Comparison of ENCODE assay signal across 15 cellular contexts in genomic region chr1:110961902-110962301, GRCh38. TPM values are rescaled to one million over a fixed set of nuclear protein-coding genes. Genes with fewer than 3 reads are reported as not detected.
DNase-seq lines count a peak whose midpoint lies in the region; ATAC-seq and TF ChIP-seq lines count a peak whose summit lies in the region.
"Had no signal": no experiment of that assay in that cellular context is flagged by ENCODE, and none has a peak within 500 bp of the region (broad histone marks: within the 10 kb centered on the region; RNA-seq: fewer than 3 reads in every experiment).

No MANE protein-coding gene starts in this region.

- H3K9me3 ChIP-seq in SJCRH30 (replicated peaks) (peaks cover 12% of the 10 kb centered on the region; the same call in 1 of the 2 replicates), iPS-18a (ENCODE audit: control insufficient read depth, low read depth, low read length) (peaks cover 8% of the 10 kb centered on the region), Peyer's patch (peaks cover 0 to 24% (median 13%) of the 10 kb centered on the region in 4 donors)

- ATAC-seq in stimulated activated naive CD8-positive, alpha-beta T cell treated with anti-CD3 and anti-CD28 coated beads, Interleukin-15, Interleukin-2, amounts not matched to agents 100 U/mL and 50 U/mL, for 24 hours: no peak
- no peak for ATAC-seq in GM21381 (IDR thresholded peaks at IDR 0.05; ENCODE audit: unreplicated experiment)
- ATAC-seq: HCT116 had no signal

- no peaks in the 10 kb centered on the region for H3K27me3 ChIP-seq in SJCRH30
- H3K27me3 ChIP-seq in iPS-18a (ENCODE audit: control insufficient read depth, insufficient read depth, low read length): no peaks in the 10 kb centered on the region
- no peaks in the 10 kb centered on the region for H3K27me3 ChIP-seq in Peyer's patch
- H3K27me3 ChIP-seq: right atrium auricular region had no signal

- no peaks in the 10 kb centered on the region for H3K4me1 ChIP-seq in SJCRH30
- no peaks in the 10 kb centered on the region for H3K4me1 ChIP-seq in iPS-18a (ENCODE audit: control insufficient read depth, low read depth, low read length)
- peaks cover 0 to 4% (median 0%) of the 10 kb centered on the region in 4 donors for H3K4me1 ChIP-seq in Peyer's patch

- H3K4me3 ChIP-seq in SJCRH30 (peak overlapping the region; percentile 75), iPS-18a (ENCODE audit: low read length) (peak overlapping the region; percentile 90), Peyer's patch (no peak overlapping the region)
- H3K4me3 ChIP-seq: right atrium auricular region had no signal

- TF ChIP-seq POLR2A in Peyer's patch (IDR thresholded peaks at IDR 0.05): no peak

- DNase-seq in stimulated activated naive CD8-positive, alpha-beta T cell treated with anti-CD3 and anti-CD28 coated beads, Interleukin-15, Interleukin-2, amounts not matched to agents 100 U/mL and 50 U/mL, for 24 hours: no peak
- DNase-seq in SJCRH30 (no peak), Peyer's patch (no peak), NCI-H446 treated with DMSO at 0.1 percent for 48 hours (lab: John Stamatoyannopoulos, UW) (no peak), posterior cingulate gyrus (no peak)
- DNase-seq: aorta, C1 segment of cervical spinal cord, foreskin melanocyte, NCI-H1105, NCI-H524 treated with DMSO at 0.1 percent for 48 hours had no signal

- H3K4me1 Mint-ChIP-seq in stimulated activated naive CD8-positive, alpha-beta T cell treated with anti-CD3 and anti-CD28 coated beads, Interleukin-15, Interleukin-2, amounts not matched to agents 100 ng/mL and 50 ng/mL, for 24 hours (ENCODE audit: low read depth): peaks cover 47% of the 10 kb centered on the region

- no peak overlapping the region for H3K27ac Mint-ChIP-seq in stimulated activated naive CD8-positive, alpha-beta T cell treated with anti-CD3 and anti-CD28 coated beads, Interleukin-15, Interleukin-2, amounts not matched to agents 100 ng/mL and 50 ng/mL, for 24 hours

- no peaks in the 10 kb centered on the region for H3K27me3 Mint-ChIP-seq in stimulated activated naive CD8-positive, alpha-beta T cell treated with anti-CD3 and anti-CD28 coated beads, Interleukin-15, Interleukin-2, amounts not matched to agents 100 ng/mL and 50 ng/mL, for 24 hours

- TF ChIP-seq CTCF in Peyer's patch (IDR thresholded peaks at IDR 0.05): no peak

- intact Hi-C loops in posterior cingulate gyrus (cut with DNase I): no loop called here

- H3K27ac ChIP-seq in SJCRH30: no peak overlapping the region
- H3K27ac ChIP-seq in iPS-18a (ENCODE audit: low read length): no peak overlapping the region
- no peak overlapping the region for H3K27ac ChIP-seq in Peyer's patch
- H3K27ac ChIP-seq: right atrium auricular region had no signal

- H3K36me3 ChIP-seq in SJCRH30: peaks cover 12% of the 10 kb centered on the region
- no peaks in the 10 kb centered on the region for H3K36me3 ChIP-seq in iPS-18a (ENCODE audit: control insufficient read depth, low read depth, low read length)
- no peaks in the 10 kb centered on the region for H3K36me3 ChIP-seq in Peyer's patch
- H3K36me3 ChIP-seq: right atrium auricular region had no signal

- peaks cover 29% of the 10 kb centered on the region for H3K9me3 Mint-ChIP-seq in stimulated activated naive CD8-positive, alpha-beta T cell treated with anti-CD3 and anti-CD28 coated beads, Interleukin-15, Interleukin-2, amounts not matched to agents 100 ng/mL and 50 ng/mL, for 24 hours

- no peak overlapping the region for H3K9ac ChIP-seq in iPS-18a (ENCODE audit: low read length)

- peak overlapping the region; percentile 17 for H3K4me3 Mint-ChIP-seq in stimulated activated naive CD8-positive, alpha-beta T cell treated with anti-CD3 and anti-CD28 coated beads, Interleukin-15, Interleukin-2, amounts not matched to agents 100 ng/mL and 50 ng/mL, for 24 hours

- H3K36me3 Mint-ChIP-seq in stimulated activated naive CD8-positive, alpha-beta T cell treated with anti-CD3 and anti-CD28 coated beads, Interleukin-15, Interleukin-2, amounts not matched to agents 100 ng/mL and 50 ng/mL, for 24 hours (ENCODE audit: low read depth): peaks cover 45% of the 10 kb centered on the region

RNA-seq across cellular contexts. Expression of gene LRIF1, which starts 1.8 kb away (rescaled TPM):
- 41.0 and 45.3 TPM in 2 replicates for total RNA-seq in SJCRH30 (2014; rRNA removed; shearing (Covaris generic))
- 10 to 100 TPM in 1 of 4 donors, 1 to 10 TPM in 3; 6.0 to 10.7 (median 7.5) TPM for total RNA-seq in Peyer's patch

Comparison
In these comparisons a context has a peak if more than half of its experiments do, and no peak if none do; other contexts are left out.
1. H3K4me3 ChIP-seq: peak in SJCRH30 (single experiment) and iPS-18a (single experiment); none in Peyer's patch (0 of 4).